In the genomic region with DNA sequence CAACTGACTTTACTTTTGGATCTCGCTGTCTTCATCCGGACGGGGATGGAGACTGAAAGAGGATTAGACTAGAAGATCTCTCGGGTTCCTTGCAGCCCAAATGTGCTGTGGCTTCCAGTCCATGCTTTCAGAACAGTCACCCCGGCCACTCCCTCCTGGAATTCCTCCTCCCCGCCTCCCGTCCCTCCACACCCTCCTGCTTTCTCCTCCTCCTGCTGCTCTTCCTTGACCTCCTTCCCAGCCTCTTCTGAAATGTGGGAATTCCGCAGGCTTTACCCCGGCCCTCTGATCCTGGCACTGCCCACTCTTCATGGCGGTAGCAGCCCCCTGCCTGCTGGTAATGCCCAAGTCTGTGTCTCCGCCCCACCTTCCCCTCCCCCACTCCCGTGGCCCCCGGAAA, we compare ENCODE assay signal across 7 cellular contexts. TPM values are rescaled to one million over a fixed set of nuclear protein-coding genes. Genes with fewer than 3 reads are reported as not detected.
DNase-seq lines count a peak whose midpoint lies in the region; ATAC-seq and TF ChIP-seq lines count a peak whose summit lies in the region.
"Not testable (repeated sequence)": the region's sequence is repeated elsewhere in the genome, so short reads cannot be mapped to it uniquely, and the experiment has no call there.

No MANE protein-coding gene starts in this region.

- not testable (repeated sequence) for BruUV-seq in Calu3 (replicated peaks; lab: Mats Ljungman, UMichigan); IMR-90 (replicated peaks; lab: Mats Ljungman, UMichigan)

- not testable (repeated sequence) for H2AFZ ChIP-seq in IMR-90 (replicated peaks; ENCODE audit: low read length, poor library complexity)

- not testable (repeated sequence) for H3K4me1 ChIP-seq in IMR-90 (ENCODE audit: control insufficient read depth, insufficient read depth, low read length); gastroesophageal sphincter; left lung

- H2AK5ac ChIP-seq in IMR-90 (ENCODE audit: low read depth, low read length), result not testable (repeated sequence)

- H3K9me3 ChIP-seq in IMR-90 (ENCODE audit: control insufficient read depth, insufficient read depth, low read length); WERI-Rb-1 (ENCODE audit: severe bottlenecking); gastroesophageal sphincter; left lung: not testable (repeated sequence)

- not testable (repeated sequence) for H3K18ac ChIP-seq in IMR-90 (ENCODE audit: low read depth, low read length)

- not testable (repeated sequence) for H3K27me3 ChIP-seq in IMR-90 (ENCODE audit: control insufficient read depth, insufficient read depth, low read length); WERI-Rb-1 (ENCODE audit: insufficient read depth, low read depth, severe bottlenecking); gastroesophageal sphincter; left lung

- not testable (repeated sequence) for H3K9me3 Mint-ChIP-seq in Calu3 (ENCODE audit: low read depth, unreplicated experiment); osteocyte (ENCODE audit: unreplicated experiment)

- in situ Hi-C loops in IMR-90 (cut with MboI; ENCODE audit: low sequenced_read_pairs), result not testable (repeated sequence)

- H3K56ac ChIP-seq in IMR-90 (ENCODE audit: extremely low read depth, insufficient read depth, low read length), result not testable (repeated sequence)

- H3K27ac Mint-ChIP-seq in Calu3 (ENCODE audit: unreplicated experiment); osteocyte (ENCODE audit: unreplicated experiment): not testable (repeated sequence)

- not testable (repeated sequence) for H2BK120ac ChIP-seq in IMR-90 (ENCODE audit: low read depth, low read length)

- not testable (repeated sequence) for DNase-seq in Calu3; IMR-90; left lung; osteocyte (ENCODE audit: extremely low spot score, unreplicated experiment)
- DNase-seq in WERI-Rb-1, result peak; percentile 38
- DNase-seq in dermis blood vessel endothelial cell, result peak; percentile 36

- H2BK15ac ChIP-seq in IMR-90 (ENCODE audit: low read depth, low read length), result not testable (repeated sequence)

- intact Hi-C loops in Calu3 (cut with micrococcal nuclease; ENCODE audit: unreplicated experiment); left lung (cut with DNase I): not testable (repeated sequence)
- intact Hi-C loops in IMR-90 (cut with micrococcal nuclease), result loop anchor here (1.0 kb wide), 1 partner anchor 254 kb away; no protein-coding TSS in a partner anchor

- CTCF ChIA-PET in Calu3 (lab: Charles Lee); IMR-90 (lab: Yijun Ruan, JAX): not testable (repeated sequence)

- not testable (repeated sequence) for TF ChIP-seq CTCF in Calu3 (IDR thresholded peaks at IDR 0.05; ENCODE audit: unreplicated experiment); IMR-90 (conservative IDR thresholded peaks at IDR 0.05; ENCODE audit: low read depth, low read length); WERI-Rb-1 (IDR thresholded peaks at IDR 0.05; ENCODE audit: low read depth, low read length); gastroesophageal sphincter (IDR thresholded peaks at IDR 0.05); left lung (IDR thresholded peaks at IDR 0.05); osteocyte (IDR thresholded peaks at IDR 0.05)

- peak overlapping the region; percentile 49 to 79; a peak in 2 of 4 replicates for H4K8ac ChIP-seq in IMR-90 (ENCODE audit: low read depth in 2 of 2, low read length in 2 of 2)

- H3K9ac ChIP-seq in IMR-90 (ENCODE audit: low read depth, low read length), result peak overlapping the region; percentile 12; the same call in 1 of the 2 replicates

- POLR2A ChIA-PET in IMR-90 (lab: Charles Lee; ENCODE audit: unreplicated experiment), result not testable (repeated sequence)

- not testable (repeated sequence) for H3K36me3 Mint-ChIP-seq in Calu3 (ENCODE audit: insufficient read depth, unreplicated experiment); osteocyte (ENCODE audit: unreplicated experiment)

- peaks cover 10% of the 10 kb centered on the region for H3K4me1 Mint-ChIP-seq in Calu3 (ENCODE audit: low read depth, unreplicated experiment)
- peaks cover 20% of the 10 kb centered on the region for H3K4me1 Mint-ChIP-seq in osteocyte (ENCODE audit: unreplicated experiment)

- not testable (repeated sequence) for H3K23ac ChIP-seq in IMR-90 (ENCODE audit: low read depth, low read length)

- H4K20me1 ChIP-seq in IMR-90 (ENCODE audit: insufficient read depth, low read length), result not testable (repeated sequence)

- not testable (repeated sequence) for H3K9me1 ChIP-seq in IMR-90 (ENCODE audit: insufficient read depth, low read length)

- not testable (repeated sequence) for H3K4me3 ChIP-seq in IMR-90 (ENCODE audit: insufficient read depth, low read depth, low read length); WERI-Rb-1 (ENCODE audit: low read depth, low read length); left lung
- H3K4me3 ChIP-seq in gastroesophageal sphincter, result peak overlapping the region in 1 of 2 donors; percentile 14

- not testable (repeated sequence) for H3K27ac ChIP-seq in IMR-90 (ENCODE audit: insufficient read depth, low read length); WERI-Rb-1; gastroesophageal sphincter; left lung

- ATAC-seq in IMR-90 (ENCODE audit: low read depth) (peak; percentile 40; the same call in 1 of the 2 replicates), gastroesophageal sphincter (peak; percentile 49), left lung (peak; percentile 61)

- dilution Hi-C loops in IMR-90 (cut with HindIII; ENCODE audit: low sequenced_read_pairs, unreplicated experiment), result not testable (repeated sequence)

- H3K4ac ChIP-seq in IMR-90 (ENCODE audit: low read depth, low read length), result peak overlapping the region; percentile 51; the same call in 1 of the 2 replicates

- not testable (repeated sequence) for H2BK5ac ChIP-seq in IMR-90 (ENCODE audit: low read depth, low read length, poor library complexity, severe bottlenecking)

- not testable (repeated sequence) for H3K36me3 ChIP-seq in IMR-90 (ENCODE audit: control insufficient read depth, insufficient read depth, low read length); WERI-Rb-1; gastroesophageal sphincter; left lung

- TF ChIP-seq POLR2A in IMR-90 (IDR thresholded peaks at IDR 0.05; ENCODE audit: low read depth, low read length); gastroesophageal sphincter (IDR thresholded peaks at IDR 0.05): not testable (repeated sequence)

- H2AK9ac ChIP-seq in IMR-90 (replicated peaks; ENCODE audit: low read depth, low read length, poor library complexity), result not testable (repeated sequence)

- 0 out of 2 replicates have a peak overlapping the region, but pooled peaks have one; percentile 33 for H3K4me2 ChIP-seq in IMR-90 (ENCODE audit: low read depth, low read length)

- not testable (repeated sequence) for H3K27me3 Mint-ChIP-seq in Calu3 (ENCODE audit: unreplicated experiment); osteocyte (ENCODE audit: unreplicated experiment)

- H3K4me3 Mint-ChIP-seq in Calu3 (ENCODE audit: low read depth, unreplicated experiment), result peak overlapping the region; percentile 48
- H3K4me3 Mint-ChIP-seq in osteocyte (ENCODE audit: unreplicated experiment), result peak overlapping the region; percentile 53

- not testable (repeated sequence) for H4K91ac ChIP-seq in IMR-90 (ENCODE audit: insufficient read depth, low read depth, low read length)

- TF ChIP-seq EP300 in gastroesophageal sphincter (IDR thresholded peaks at IDR 0.05), result not testable (repeated sequence)

- not testable (repeated sequence) for H3K79me1 ChIP-seq in IMR-90 (ENCODE audit: low read depth in 1 of 2, low read length in 2 of 2)

- WGBS in IMR-90 (ENCODE audit: extremely low coverage in 2 of 2, insufficient read length in 1 of 2), 2 experiments, result 26% methylated on average over 4 of the region's 13 CpGs; no CpG with 5 or more reads in 1 of the 2 experiments
- WGBS in gastroesophageal sphincter (ENCODE audit: low coverage in 1 of 2), 2 donors, result 46 to 56% methylated on average over 7 to 8 of the region's 13 CpGs

- not testable (repeated sequence) for H3K14ac ChIP-seq in IMR-90 (replicated peaks; ENCODE audit: low read depth, low read length)

- not testable (repeated sequence) for H2BK20ac ChIP-seq in IMR-90 (ENCODE audit: low read depth, low read length)

- TF ChIP-seq RAD21 in IMR-90 (IDR thresholded peaks at IDR 0.05; ENCODE audit: low read length), result not testable (repeated sequence)

- H4K5ac ChIP-seq in IMR-90 (ENCODE audit: low read depth, low read length), result not testable (repeated sequence)

RNA-seq across cellular contexts. Expression of gene RPP40, which starts 28.9 kb away (rescaled TPM):
- total RNA-seq in Calu3 (2022) (7.4 and 11.1 TPM in 2 replicates), IMR-90 (2012; rRNA removed) (19.7 and 22.2 TPM in 2 replicates), dermis blood vessel endothelial cell (13.4 and 15.0 TPM in 2 replicates), gastroesophageal sphincter (10 to 100 TPM in 1 of 4 donors, 1 to 10 TPM in 3; 4.4 to 12.1 (median 6.3) TPM), left lung (1 to 10 TPM; 5.3 to 5.5 TPM), osteocyte (4.2 and 5.6 TPM in 2 replicates)
- polyA plus RNA-seq in IMR-90 (2012; rRNA removed), result 6.6 and 8.1 TPM in 2 replicates
- 3.2 and 4.2 TPM in 2 replicates for polyA plus RNA-seq in IMR-90 (2012; cell fraction: cytosol; rRNA removed)
- polyA plus RNA-seq in IMR-90 (2012; cell fraction: nucleus; rRNA removed; ENCODE audit: low replicate concordance), result 2.3 and 4.6 TPM in 2 replicates

RNA-seq across cellular contexts. Expression of gene PPP1R3G, which starts 52.4 kb away (rescaled TPM):
- total RNA-seq in Calu3 (2022) (0.07 and 0.20 TPM in 2 replicates), IMR-90 (2012; rRNA removed) (under 0.01 and 0.18 TPM in 2 replicates), dermis blood vessel endothelial cell (0.74 and 0.85 TPM in 2 replicates), gastroesophageal sphincter (10 to 100 TPM in 1 of 4 donors, 1 to 10 TPM in 3; 2.2 to 11.8 (median 5.7) TPM), left lung (under 1 TPM; 0.17 to 0.26 TPM), osteocyte (0.29 and 0.40 TPM in 2 replicates)
- 0.09 and 0.10 TPM in 2 replicates for polyA plus RNA-seq in IMR-90 (2012; rRNA removed)
- 0.06 and 0.16 TPM in 2 replicates for polyA plus RNA-seq in IMR-90 (2012; cell fraction: cytosol; rRNA removed)
- 0.09 and 0.10 TPM in 2 replicates for polyA plus RNA-seq in IMR-90 (2012; cell fraction: nucleus; rRNA removed; ENCODE audit: low replicate concordance)
